ENCODE assay signal across 16 cellular contexts in genomic region chr10:79166741-79167140, GRCh38.
DNase-seq lines count a peak whose midpoint lies in the region; ATAC-seq and FAIRE-seq lines count a peak whose summit lies in the region.
"Had no signal": no experiment of that assay in that cellular context is flagged by ENCODE, and none has a peak within 500 bp of the region (broad histone marks: within the 10 kb centered on the region; RNA-seq: fewer than 3 reads in every experiment).

No MANE protein-coding gene starts in this region.

- no peak overlapping the region for H2AK5ac ChIP-seq in mesenchymal stem cell (ENCODE audit: low read length, severe bottlenecking)

- no peak overlapping the region for H2BK15ac ChIP-seq in mesenchymal stem cell (ENCODE audit: low read depth, poor library complexity, severe bottlenecking)

- H3K4me3 ChIP-seq in BLaER1 (no peak overlapping the region), SJCRH30 (no peak overlapping the region), mesenchymal stem cell (ENCODE audit: insufficient read depth in 1 of 2, low read depth in 1 of 2, low read length in 2 of 2) (no peak overlapping the region)

- H3K9me3 ChIP-seq in BLaER1 (no peaks in the 10 kb centered on the region), SJCRH30 (replicated peaks) (no peaks in the 10 kb centered on the region), mesenchymal stem cell (ENCODE audit: control insufficient read depth, low read length) (no peaks in the 10 kb centered on the region)

- no peak for DNase-seq in SJCRH30
- DNase-seq in Right ventricle myocardium superior: peak; percentile 71
- DNase-seq in medulla oblongata (ENCODE audit: extremely low spot score): peak; percentile 30
- no peak for DNase-seq in stimulated activated CD4-positive, alpha-beta T cell treated with anti-CD3 and anti-CD28 coated beads, Interleukin-15, amount 100 ng/mL, for 24 hours
- DNase-seq in mesenchymal stem cell: no peak
- no peak for DNase-seq in urothelium cell line (ENCODE audit: low spot score)
- DNase-seq: DMS53, HCEC 1CT, KBM-7, NCI-H1048, NCI-H774, SHP77 treated with DMSO at 0.1 percent for 48 hours had no signal

- H3K4me1 ChIP-seq in BLaER1 (peaks cover 98% of the 10 kb centered on the region), SJCRH30 (peaks cover 52% of the 10 kb centered on the region), mesenchymal stem cell (ENCODE audit: control insufficient read depth, insufficient read depth, low read depth, low read length) (peaks cover 47% of the 10 kb centered on the region)

- H3K18ac ChIP-seq in mesenchymal stem cell (ENCODE audit: low read depth in 1 of 2, low read length in 2 of 2): no peak overlapping the region

- WGBS in mesenchymal stem cell: 97% methylated on average over 10 of the region's 10 CpGs

- no peak overlapping the region for H2BK12ac ChIP-seq in mesenchymal stem cell (ENCODE audit: low read length in 2 of 2)

- peaks cover 73% of the 10 kb centered on the region for H3K79me1 ChIP-seq in mesenchymal stem cell (replicated peaks; ENCODE audit: low read length, poor library complexity, severe bottlenecking)

- no peak overlapping the region for H3K4ac ChIP-seq in mesenchymal stem cell (ENCODE audit: low read depth in 1 of 2, low read length in 2 of 2)

- H3K4me2 ChIP-seq in BLaER1 (peak overlapping the region; percentile 80), mesenchymal stem cell (ENCODE audit: low read length, poor library complexity, severe bottlenecking) (no peak overlapping the region)

- no peak overlapping the region for H2BK120ac ChIP-seq in mesenchymal stem cell (ENCODE audit: low read depth, low read length)

- H4K91ac ChIP-seq in mesenchymal stem cell (ENCODE audit: low read length): no peak overlapping the region

- intact Hi-C loops in Right ventricle myocardium superior (cut with DNase I): no loop called here

- H3K23ac ChIP-seq in mesenchymal stem cell (ENCODE audit: low read length in 2 of 2): no peak overlapping the region

- H3K27ac ChIP-seq in BLaER1: 0 out of 2 replicates have a peak overlapping the region, but pooled peaks have one; percentile 15
- peak overlapping the region; percentile 39; the same call in 1 of the 2 replicates for H3K27ac ChIP-seq in SJCRH30
- H3K27ac ChIP-seq in mesenchymal stem cell (ENCODE audit: low read length, poor library complexity, severe bottlenecking): no peak overlapping the region

- H3K36me3 ChIP-seq in BLaER1 (peaks cover 84% of the 10 kb centered on the region), SJCRH30 (peaks cover 7% of the 10 kb centered on the region; the same call in 1 of the 2 replicates), mesenchymal stem cell (ENCODE audit: control insufficient read depth in 1 of 2, insufficient read depth in 2 of 2, low read depth in 1 of 2, low read length in 2 of 2) (peaks cover 88 to 96% of the 10 kb centered on the region in 2 experiments)

- H2BK5ac ChIP-seq in mesenchymal stem cell (ENCODE audit: low read depth, low read length, poor library complexity, severe bottlenecking): no peak overlapping the region

- H4K20me1 ChIP-seq in BLaER1: peaks cover 98% of the 10 kb centered on the region

- H3K14ac ChIP-seq in mesenchymal stem cell (ENCODE audit: low read length in 2 of 2): no peak overlapping the region

- peak; percentile 78 for ATAC-seq in Right ventricle myocardium superior (ENCODE audit: poor library complexity)
- ATAC-seq in GM21528 (IDR thresholded peaks at IDR 0.05; ENCODE audit: low FRiP score, unreplicated experiment): no peak
- ATAC-seq: Panc1 had no signal

- H3K9ac ChIP-seq in BLaER1 (no peak overlapping the region), mesenchymal stem cell (ENCODE audit: low read length) (no peak overlapping the region)

- no peak overlapping the region for H2AFZ ChIP-seq in mesenchymal stem cell (ENCODE audit: low read depth, low read length)

- FAIRE-seq in urothelium cell line (lab: Jason Lieb, UNC): no peak
- FAIRE-seq: A204.1 had no signal

- H3K27me3 ChIP-seq in BLaER1 (no peaks in the 10 kb centered on the region), SJCRH30 (no peaks in the 10 kb centered on the region), mesenchymal stem cell (ENCODE audit: control insufficient read depth in 1 of 2, insufficient read depth in 1 of 2, low read length in 2 of 2) (no peaks in the 10 kb centered on the region)

- no peak overlapping the region for H4K8ac ChIP-seq in mesenchymal stem cell (ENCODE audit: low read length)

Comparison
In these comparisons a context has a peak if more than half of its experiments do, and no peak if none do; other contexts are left out.
1. DNase-seq: peak in Right ventricle myocardium superior (single experiment) and medulla oblongata (single experiment); none in SJCRH30 (0 of 2), stimulated activated CD4-positive, alpha-beta T cell treated with anti-CD3 and anti-CD28 coated beads, Interleukin-15, amount 100 ng/mL, for 24 hours (single experiment), mesenchymal stem cell (single experiment) and urothelium cell line (single experiment).